Comparison of ENCODE assay signal across 2 cellular contexts in genomic region chr12:104232609-104233280, GRCh38.
A peak's percentile ranks its signal among the peaks of the same experiment; 100 is the strongest.
TF ChIP-seq lines count a peak whose summit lies in the region.

No MANE protein-coding gene starts in this region.

TF ChIP-seq in HepG2, 621 proteins besides CTCF, POLR2A, EP300 and RAD21:
- TF ChIP-seq SRF (IDR thresholded peaks at IDR 0.05; ENCODE audit: low read depth, low read length) (0 out of 2 replicates have a peak, but pooled peaks have one; percentile 7), TAF1 (CRISPR knock-in tag; IDR thresholded peaks at IDR 0.05) (no peak), ZNF562 (CRISPR knock-in tag; IDR thresholded peaks at IDR 0.05; ENCODE audit: borderline replicate concordance) (peak; percentile 28; the same call in 1 of the 2 replicates)

TF ChIP-seq in H1, 55 proteins besides CTCF, POLR2A, EP300 and RAD21:
- TF ChIP-seq SRF (IDR thresholded peaks at IDR 0.05; ENCODE audit: low read depth, low read length): 0 out of 2 replicates have a peak, but pooled peaks have one; percentile 1
- no peak for TF ChIP-seq GABPA (IDR thresholded peaks at IDR 0.05; ENCODE audit: borderline replicate concordance, insufficient read depth, low read length)
- TF ChIP-seq RFX5 (IDR thresholded peaks at IDR 0.05; ENCODE audit: borderline replicate concordance, low read depth, low read length): no peak
- no peak for TF ChIP-seq TBP (IDR thresholded peaks at IDR 0.05; ENCODE audit: low read depth, low read length)
